ENCODE assay signal across 17 cellular contexts in genomic region chr7:120502825-120503224, GRCh38.
DNase-seq lines count a peak whose midpoint lies in the region; ATAC-seq and TF ChIP-seq lines count a peak whose summit lies in the region.
"Had no signal": no experiment of that assay in that cellular context is flagged by ENCODE, and none has a peak within 500 bp of the region (broad histone marks: within the 10 kb centered on the region; RNA-seq: fewer than 3 reads in every experiment).

No MANE protein-coding gene starts in this region.

- no peaks in the 10 kb centered on the region for H3K9me2 ChIP-seq in GM23338 (ENCODE audit: insufficient read depth)

- H3K27me3 ChIP-seq in Caco-2 (replicated peaks; ENCODE audit: control insufficient read depth, insufficient read depth, low read length) (no peaks in the 10 kb centered on the region), GM23338 (ENCODE audit: insufficient read depth) (no peaks in the 10 kb centered on the region), colonic mucosa (no peaks in the 10 kb centered on the region)
- H3K27me3 ChIP-seq: BLaER1 had no signal

- H3K27ac ChIP-seq in GM23338 (ENCODE audit: low read depth) (no peak overlapping the region), colonic mucosa (no peak overlapping the region)
- H3K27ac ChIP-seq: BLaER1, GM23248, HL-60 had no signal

- CTCF ChIA-PET in Caco-2 (lab: Charles Lee), result no interaction called here

- H3K4me1 ChIP-seq in Caco-2 (peaks cover 16% of the 10 kb centered on the region), GM23338 (ENCODE audit: insufficient read depth) (peaks cover 34% of the 10 kb centered on the region), colonic mucosa (no peaks in the 10 kb centered on the region)
- H3K4me1 ChIP-seq: BLaER1 had no signal

- no peak for ATAC-seq in GM23338
- no peak for ATAC-seq in central memory CD8-positive, alpha-beta T cell (replicated peaks; ENCODE audit: extremely low read depth, poor library complexity, severe bottlenecking)
- ATAC-seq in HG02623 (IDR thresholded peaks at IDR 0.05; ENCODE audit: unreplicated experiment), result no peak
- ATAC-seq: K562 had no signal

- no peak overlapping the region for H2AFZ ChIP-seq in GM23338
- H2AFZ ChIP-seq: GM23248 had no signal

- H3K9me3 Mint-ChIP-seq in Caco-2 (ENCODE audit: unreplicated experiment) (no peaks in the 10 kb centered on the region), GM23338 (no peaks in the 10 kb centered on the region)
- peaks cover 6% of the 10 kb centered on the region for H3K9me3 Mint-ChIP-seq in central memory CD8-positive, alpha-beta T cell
- H3K9me3 Mint-ChIP-seq: CD14-positive monocyte had no signal

- POLR2A ChIA-PET in Caco-2 (lab: Charles Lee), result no interaction called here

- no peaks in the 10 kb centered on the region for H4K20me1 ChIP-seq in GM23338 (replicated peaks; ENCODE audit: insufficient read depth)
- H4K20me1 ChIP-seq: BLaER1 had no signal

- H3K9ac ChIP-seq in colonic mucosa (ENCODE audit: low read depth in 2 of 2, low read length in 2 of 2), result no peak overlapping the region
- H3K9ac ChIP-seq: BLaER1, GM23248 had no signal

- H3K36me3 Mint-ChIP-seq in Caco-2 (ENCODE audit: insufficient read depth, unreplicated experiment), result no peaks in the 10 kb centered on the region
- no peaks in the 10 kb centered on the region for H3K36me3 Mint-ChIP-seq in GM23338 (ENCODE audit: low read depth)
- H3K36me3 Mint-ChIP-seq in central memory CD8-positive, alpha-beta T cell (ENCODE audit: insufficient read depth), result no peaks in the 10 kb centered on the region
- H3K36me3 Mint-ChIP-seq: CD14-positive monocyte; CD4-positive, alpha-beta memory T cell had no signal

- no peaks in the 10 kb centered on the region for H3F3A ChIP-seq in GM23338 (replicated peaks; ENCODE audit: low read depth)

- no peaks in the 10 kb centered on the region for H3K79me2 ChIP-seq in GM23338 (replicated peaks; ENCODE audit: insufficient read depth)

- H3K27ac Mint-ChIP-seq in Caco-2 (ENCODE audit: unreplicated experiment), result no peak overlapping the region
- H3K27ac Mint-ChIP-seq in GM23338, result no peak overlapping the region
- H3K27ac Mint-ChIP-seq in central memory CD8-positive, alpha-beta T cell (ENCODE audit: low read depth), result peak overlapping the region; percentile 8
- H3K27ac Mint-ChIP-seq: CD14-positive monocyte; CD4-positive, alpha-beta memory T cell had no signal

- H3K4me3 ChIP-seq in Caco-2 (ENCODE audit: low read depth, low read length), result no peak overlapping the region
- H3K4me3 ChIP-seq in GM23338, result no peak overlapping the region
- H3K4me3 ChIP-seq in colonic mucosa, result no peak overlapping the region
- H3K4me3 ChIP-seq: BLaER1, GM23248, K562 had no signal

- DNase-seq in Caco-2 (peak in 1 of 2 experiments; percentile 2), GM23338 (ENCODE audit: low spot score) (no peak), superior temporal gyrus (ENCODE audit: extremely low spot score) (peak; percentile 19), colonic mucosa (no peak), HuH-7 (ENCODE audit: low spot score) (no peak)
- DNase-seq in central memory CD8-positive, alpha-beta T cell (ENCODE audit: low spot score in 2 of 2), result no peak
- DNase-seq: 8988T; Calu3; CD4-positive, alpha-beta memory T cell; GM23248; HCEC 1CT; IMR-90 had no signal

- H3K36me3 ChIP-seq in Caco-2 (ENCODE audit: control insufficient read depth, insufficient read depth, low read length) (no peaks in the 10 kb centered on the region), GM23338 (ENCODE audit: insufficient read depth) (no peaks in the 10 kb centered on the region), colonic mucosa (no peaks in the 10 kb centered on the region)
- H3K36me3 ChIP-seq: BLaER1 had no signal

- no TSS peak for BruUV-seq in Caco-2 (replicated peaks; lab: Mats Ljungman, UMichigan)

- H3K4me1 Mint-ChIP-seq in Caco-2 (ENCODE audit: low read depth, unreplicated experiment), result peaks cover 15% of the 10 kb centered on the region
- H3K4me1 Mint-ChIP-seq in GM23338, result peaks cover 46% of the 10 kb centered on the region
- no peaks in the 10 kb centered on the region for H3K4me1 Mint-ChIP-seq in central memory CD8-positive, alpha-beta T cell
- H3K4me1 Mint-ChIP-seq: CD14-positive monocyte; CD4-positive, alpha-beta memory T cell had no signal

- intact Hi-C loops in Caco-2 (cut with micrococcal nuclease; ENCODE audit: unreplicated experiment), result no loop called here
- intact Hi-C loops in colonic mucosa (cut with DNase I), result no loop called here

- peak overlapping the region; percentile 15 for H3K4me3 Mint-ChIP-seq in Caco-2 (ENCODE audit: unreplicated experiment)
- no peak overlapping the region for H3K4me3 Mint-ChIP-seq in GM23338
- no peak overlapping the region for H3K4me3 Mint-ChIP-seq in central memory CD8-positive, alpha-beta T cell
- H3K4me3 Mint-ChIP-seq: CD14-positive monocyte; CD4-positive, alpha-beta memory T cell had no signal

- H3K4me2 ChIP-seq in GM23338, result peak overlapping the region; percentile 34; the same call in 1 of the 2 replicates
- H3K4me2 ChIP-seq: BLaER1 had no signal

- H3K27me3 Mint-ChIP-seq in Caco-2 (ENCODE audit: insufficient read depth, unreplicated experiment), result no peaks in the 10 kb centered on the region
- H3K27me3 Mint-ChIP-seq in GM23338 (ENCODE audit: insufficient read depth, low read depth, poor library complexity), result no peaks in the 10 kb centered on the region
- no peaks in the 10 kb centered on the region for H3K27me3 Mint-ChIP-seq in central memory CD8-positive, alpha-beta T cell
- H3K27me3 Mint-ChIP-seq: CD4-positive, alpha-beta memory T cell had no signal

- no peaks in the 10 kb centered on the region; the same call in 1 of the 2 replicates for H3K9me3 ChIP-seq in Caco-2
- no peaks in the 10 kb centered on the region for H3K9me3 ChIP-seq in colonic mucosa
- H3K9me3 ChIP-seq: BLaER1 had no signal

- no peak for TF ChIP-seq CTCF in Caco-2 (IDR thresholded peaks at IDR 0.05; ENCODE audit: insufficient read depth in 1 of 2, low read depth in 1 of 2, low read length in 1 of 2, severe bottlenecking in 1 of 2, unreplicated experiment in 1 of 2)
- no peak for TF ChIP-seq CTCF in GM23338 (conservative IDR thresholded peaks at IDR 0.05; ENCODE audit: low read depth in 2 of 2)
- TF ChIP-seq CTCF in colonic mucosa (IDR thresholded peaks at IDR 0.05), result no peak

TF ChIP-seq in GM23338, 12 proteins besides CTCF, POLR2A, EP300 and RAD21 (continues in another document):
- no peak for TF ChIP-seq NANOG (IDR thresholded peaks at IDR 0.05; ENCODE audit: borderline replicate concordance)
- no peak for TF ChIP-seq STAT1 (IDR thresholded peaks at IDR 0.05; ENCODE audit: unreplicated experiment)
- no peak for TF ChIP-seq POLR2AphosphoS5 (IDR thresholded peaks at IDR 0.05; ENCODE audit: low read depth)
- TF ChIP-seq ZNF114 (CRISPR knock-in tag; IDR thresholded peaks at IDR 0.05), result no peak
- no peak for TF ChIP-seq EZH2 (IDR thresholded peaks at IDR 0.05; ENCODE audit: low read depth, unreplicated experiment)
- TF ChIP-seq JUNB (IDR thresholded peaks at IDR 0.05; ENCODE audit: unreplicated experiment), result no peak
- TF ChIP-seq ZNF331 (CRISPR knock-in tag; IDR thresholded peaks at IDR 0.05; ENCODE audit: low read depth), result no peak
